In the genomic region with DNA sequence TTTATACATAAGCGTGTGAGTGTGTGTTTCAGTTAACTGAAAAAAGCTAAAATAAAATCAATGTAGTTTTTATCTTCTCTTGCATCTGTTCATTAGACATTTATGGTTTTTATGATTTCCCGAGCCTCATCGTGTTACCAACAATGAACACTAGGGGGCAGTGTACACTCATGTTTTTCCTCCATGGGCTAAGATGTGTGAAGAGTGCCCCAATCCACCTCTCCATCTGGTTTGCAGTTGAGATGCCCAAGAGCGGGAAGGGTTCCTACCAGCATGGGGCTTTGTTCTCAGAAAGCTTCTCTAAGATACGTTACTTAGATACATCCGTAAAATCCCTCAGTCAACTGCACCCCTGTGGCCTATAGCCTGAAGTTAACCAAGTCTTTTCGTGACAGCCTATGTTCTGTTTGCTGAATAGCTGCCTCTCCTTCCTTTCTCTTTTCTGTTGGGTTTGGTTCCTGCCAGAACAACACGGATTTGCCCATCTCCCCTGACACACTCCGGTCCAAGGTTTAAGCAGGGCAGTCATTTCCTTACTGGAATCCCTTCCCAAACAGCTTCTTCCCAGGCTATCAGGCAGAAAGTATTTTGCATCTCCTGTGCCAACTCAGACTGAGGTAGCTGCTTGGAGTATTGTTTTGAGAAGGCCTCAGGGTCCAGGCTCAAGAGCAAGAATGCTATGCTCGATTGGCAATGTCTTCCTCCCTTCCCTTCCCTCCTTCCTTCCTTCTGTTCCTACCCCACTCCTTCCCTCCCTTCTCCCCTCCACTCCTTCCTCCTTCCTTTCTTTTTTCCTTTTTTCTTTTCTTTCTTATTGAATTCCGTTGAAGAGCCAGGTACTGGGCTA, we compare ENCODE assay signal across 1 cellular context.
TF ChIP-seq lines count a peak whose summit lies in the region.

No MANE protein-coding gene starts in this region.

TF ChIP-seq in K562, 482 proteins besides CTCF, POLR2A, EP300 and RAD21 (continued from another document):
- TF ChIP-seq, protein P1, sequence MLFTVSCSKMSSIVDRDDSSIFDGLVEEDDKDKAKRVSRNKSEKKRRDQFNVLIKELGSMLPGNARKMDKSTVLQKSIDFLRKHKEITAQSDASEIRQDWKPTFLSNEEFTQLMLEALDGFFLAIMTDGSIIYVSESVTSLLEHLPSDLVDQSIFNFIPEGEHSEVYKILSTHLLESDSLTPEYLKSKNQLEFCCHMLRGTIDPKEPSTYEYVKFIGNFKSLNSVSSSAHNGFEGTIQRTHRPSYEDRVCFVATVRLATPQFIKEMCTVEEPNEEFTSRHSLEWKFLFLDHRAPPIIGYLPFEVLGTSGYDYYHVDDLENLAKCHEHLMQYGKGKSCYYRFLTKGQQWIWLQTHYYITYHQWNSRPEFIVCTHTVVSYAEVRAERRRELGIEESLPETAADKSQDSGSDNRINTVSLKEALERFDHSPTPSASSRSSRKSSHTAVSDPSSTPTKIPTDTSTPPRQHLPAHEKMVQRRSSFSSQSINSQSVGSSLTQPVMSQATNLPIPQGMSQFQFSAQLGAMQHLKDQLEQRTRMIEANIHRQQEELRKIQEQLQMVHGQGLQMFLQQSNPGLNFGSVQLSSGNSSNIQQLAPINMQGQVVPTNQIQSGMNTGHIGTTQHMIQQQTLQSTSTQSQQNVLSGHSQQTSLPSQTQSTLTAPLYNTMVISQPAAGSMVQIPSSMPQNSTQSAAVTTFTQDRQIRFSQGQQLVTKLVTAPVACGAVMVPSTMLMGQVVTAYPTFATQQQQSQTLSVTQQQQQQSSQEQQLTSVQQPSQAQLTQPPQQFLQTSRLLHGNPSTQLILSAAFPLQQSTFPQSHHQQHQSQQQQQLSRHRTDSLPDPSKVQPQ (CRISPR knock-in tag; IDR thresholded peaks at IDR 0.05; ENCODE audit: borderline replicate concordance): no peak
TF ChIP-seq in K562: peak in this region for 0.
